ENCODE assay signal across 23 cellular contexts in the genomic region with DNA sequence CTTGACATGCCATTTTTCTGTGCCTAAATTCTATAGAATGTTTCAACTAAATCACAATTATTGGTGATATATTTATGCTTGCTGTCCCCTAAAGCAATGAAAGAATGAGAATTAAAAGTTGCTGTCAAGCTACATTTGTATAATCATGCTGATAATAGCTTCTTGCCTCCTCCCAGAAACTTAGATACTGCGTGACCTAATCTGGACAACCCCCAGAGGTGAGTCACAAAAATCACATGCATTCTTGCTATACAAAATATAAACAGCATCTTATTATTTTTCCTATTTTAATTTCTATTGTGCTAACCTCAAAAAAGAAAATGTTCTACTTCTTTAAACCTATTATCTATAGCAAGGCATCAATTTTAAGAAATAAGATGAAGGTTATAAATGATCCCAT.
"Had no signal": no experiment of that assay in that cellular context is flagged by ENCODE, and none has a peak within 500 bp of the region (broad histone marks: within the 10 kb centered on the region; RNA-seq: fewer than 3 reads in every experiment).

No MANE protein-coding gene starts in this region.

- H3K9me3 Mint-ChIP-seq: activated CD4-positive, alpha-beta memory T cell treated with anti-CD3 and anti-CD28 coated beads, Interleukin-2, amount 10 ng/mL, durations not matched to agents 7 days and 5 days; activated CD4-positive, alpha-beta T cell treated with anti-CD3 and anti-CD28 coated beads, Interleukin-2, amount 10 ng/mL, durations not matched to agents 7 days and 5 days; activated naive CD4-positive, alpha-beta T cell treated with anti-CD3 and anti-CD28 coated beads for 36 hours; activated T-helper 17 cell treated with anti-CD3 and anti-CD28 coated beads, Interleukin-2, amount 50 U/mL, for 72 hours had no signal

- H3K4me3 Mint-ChIP-seq: activated CD4-positive, alpha-beta memory T cell treated with anti-CD3 and anti-CD28 coated beads, Interleukin-2, amount 10 ng/mL, durations not matched to agents 7 days and 5 days; activated CD4-positive, alpha-beta T cell treated with anti-CD3 and anti-CD28 coated beads, Interleukin-2, amount 10 ng/mL, durations not matched to agents 7 days and 5 days; activated naive CD4-positive, alpha-beta T cell treated with anti-CD3 and anti-CD28 coated beads for 36 hours; activated naive CD8-positive, alpha-beta T cell; activated T-helper 17 cell treated with anti-CD3 and anti-CD28 coated beads, Interleukin-2, amount 50 U/mL, for 72 hours had no signal

- H3K27me3 Mint-ChIP-seq: activated CD4-positive, alpha-beta memory T cell treated with anti-CD3 and anti-CD28 coated beads, Interleukin-2, amount 10 ng/mL, durations not matched to agents 7 days and 5 days; activated CD4-positive, alpha-beta T cell treated with anti-CD3 and anti-CD28 coated beads, Interleukin-2, amount 10 ng/mL, durations not matched to agents 7 days and 5 days; activated naive CD8-positive, alpha-beta T cell; activated T-helper 17 cell treated with anti-CD3 and anti-CD28 coated beads, Interleukin-2, amount 50 U/mL, for 72 hours had no signal

- H3K4me1 Mint-ChIP-seq: activated T-helper 17 cell treated with anti-CD3 and anti-CD28 coated beads, Interleukin-2, amount 50 U/mL, for 72 hours had no signal

- H3K27ac Mint-ChIP-seq: activated CD4-positive, alpha-beta memory T cell treated with anti-CD3 and anti-CD28 coated beads, Interleukin-2, amount 10 ng/mL, durations not matched to agents 7 days and 5 days; activated CD4-positive, alpha-beta T cell treated with anti-CD3 and anti-CD28 coated beads, Interleukin-2, amount 10 ng/mL, durations not matched to agents 7 days and 5 days; activated naive CD4-positive, alpha-beta T cell treated with anti-CD3 and anti-CD28 coated beads for 36 hours; activated naive CD8-positive, alpha-beta T cell; activated T-helper 17 cell treated with anti-CD3 and anti-CD28 coated beads, Interleukin-2, amount 50 U/mL, for 72 hours had no signal

- DNase-seq: activated CD4-positive, alpha-beta memory T cell treated with anti-CD3 and anti-CD28 coated beads, Interleukin-2, amount 10 ng/mL, durations not matched to agents 7 days and 5 days; activated CD4-positive, alpha-beta T cell treated with anti-CD3 and anti-CD28 coated beads, Interleukin-2, amount 10 ng/mL, durations not matched to agents 7 days and 5 days; activated CD4-positive, CD25-positive, alpha-beta regulatory T cell; activated gamma-delta T cell; activated naive CD4-positive, alpha-beta T cell treated with anti-CD3 and anti-CD28 coated beads for 36 hours; activated T-cell treated with anti-CD3 and anti-CD28 coated beads for 4 hours; activated T-cell treated with anti-CD3 and anti-CD28 coated beads, Interleukin-2, amount 50 U/mL, for 48 hours; anterior cingulate cortex; central memory CD4-positive, alpha-beta T cell; Karpas-422; NCI-H1092; NCI-H1417; NCI-H1694 treated with DMSO at 0.1 percent for 48 hours; NCI-H2029 treated with DMSO at 0.1 percent for 48 hours; NCI-H345; NCI-H510A; NCI-H526 treated with DMSO at 0.1 percent for 48 hours; PC-9; SIG-M5; T-helper 1 cell had no signal

- H3K27ac ChIP-seq: PC-9, VCaP had no signal

- H3K4me2 ChIP-seq: PC-9 had no signal

- H3K4me3 ChIP-seq: PC-9 had no signal

- H2AFZ ChIP-seq: PC-9 had no signal

- ATAC-seq: activated T-helper 17 cell treated with anti-CD3 and anti-CD28 coated beads, Interleukin-2, amount 50 U/mL, for 72 hours had no signal
